Comparison of ENCODE assay signal across 25 cellular contexts in the genomic region with DNA sequence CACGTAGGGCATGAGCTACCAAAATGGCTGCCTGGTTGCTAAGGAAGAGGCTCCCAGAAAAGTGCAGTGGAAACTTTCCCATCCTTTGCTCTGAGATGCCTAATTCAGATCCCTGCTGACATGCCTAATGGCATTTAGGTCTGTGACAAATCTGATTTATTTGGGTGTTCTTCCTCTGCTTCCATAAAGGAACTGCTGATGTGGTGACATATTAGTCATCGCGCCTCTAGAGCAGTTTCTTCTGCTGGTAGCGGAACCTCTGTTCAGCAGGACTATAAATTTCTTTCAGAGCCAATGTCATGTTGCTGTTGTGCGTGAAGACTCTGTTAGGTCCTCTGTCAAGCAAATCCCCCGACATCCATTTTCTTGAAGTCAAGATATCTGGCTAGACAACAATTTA.
DNase-seq lines count a peak whose midpoint lies in the region; ATAC-seq and TF ChIP-seq lines count a peak whose summit lies in the region.
"Had no signal": no experiment of that assay in that cellular context is flagged by ENCODE, and none has a peak within 500 bp of the region (broad histone marks: within the 10 kb centered on the region; RNA-seq: fewer than 3 reads in every experiment).

No MANE protein-coding gene starts in this region.

- H3K4me3 ChIP-seq in astrocyte of the spinal cord (ENCODE audit: low read depth, low read length) (no peak overlapping the region), skeletal muscle satellite cell (ENCODE audit: low read length) (no peak overlapping the region)
- H3K4me3 ChIP-seq: esophagus squamous epithelium, Peyer's patch, thoracic aorta, vagina had no signal

- ATAC-seq in stimulated activated naive CD8-positive, alpha-beta T cell treated with anti-CD3 and anti-CD28 coated beads, Interleukin-15, Interleukin-2, amounts not matched to agents 100 U/mL and 50 U/mL, for 24 hours, result no peak

- H3K9me3 ChIP-seq in skeletal muscle satellite cell (replicated peaks; ENCODE audit: low read length), result no peaks in the 10 kb centered on the region
- H3K9me3 ChIP-seq: esophagus squamous epithelium, neutrophil, Peyer's patch, thoracic aorta, vagina had no signal

- peaks cover 3% of the 10 kb centered on the region for H3K4me1 ChIP-seq in skeletal muscle satellite cell (ENCODE audit: control insufficient read depth, insufficient read depth, low read length)
- H3K4me1 ChIP-seq: esophagus squamous epithelium, Peyer's patch, vagina had no signal

- TF ChIP-seq CTCF in astrocyte of the spinal cord (IDR thresholded peaks at IDR 0.05; ENCODE audit: low read depth, low read length), result no peak

- no peaks in the 10 kb centered on the region for H3K27me3 ChIP-seq in skeletal muscle satellite cell (ENCODE audit: control insufficient read depth, insufficient read depth, low read length)
- H3K27me3 ChIP-seq: esophagus squamous epithelium, neutrophil, Peyer's patch, vagina had no signal

- H3K9ac ChIP-seq in skeletal muscle satellite cell (ENCODE audit: low read depth, low read length), result no peak overlapping the region

- H3K4me2 ChIP-seq in skeletal muscle satellite cell (ENCODE audit: low read length), result peak overlapping the region; percentile 28

- in situ Hi-C loops in astrocyte of the spinal cord (cut with HindIII; ENCODE audit: low sequenced_read_pairs), result no loop called here

- DNase-seq in NCI-H748 (lab: John Stamatoyannopoulos, UW; ENCODE audit: unreplicated experiment) (peak; percentile 19), NCI-H748 treated with DMSO at 0.1 percent for 48 hours (lab: John Stamatoyannopoulos, UW) (no peak), astrocyte of the spinal cord (ENCODE audit: low read depth, low spot score) (peak; percentile 20), left kidney (ENCODE audit: low read depth, low spot score) (peak; percentile 17), T-helper 9 cell (no peak), NCI-H446 (lab: John Stamatoyannopoulos, UW) (no peak)
- DNase-seq in stimulated activated naive CD8-positive, alpha-beta T cell treated with anti-CD3 and anti-CD28 coated beads, Interleukin-15, Interleukin-2, amounts not matched to agents 100 U/mL and 50 U/mL, for 24 hours, result no peak
- DNase-seq: activated CD4-positive, alpha-beta T cell treated with anti-CD3 and anti-CD28 coated beads, Interleukin-2, amount 50 U/mL, for 4 hours; anterior cingulate cortex; Calu3; central memory CD4-positive, alpha-beta T cell; DMS79 treated with DMSO at 0.1 percent for 48 hours; esophagus squamous epithelium; HFFc6; NCI-H1105; NCI-H187 treated with DMSO at 0.1 percent for 48 hours; NCI-H2171 treated with DMSO at 0.1 percent for 48 hours; NCI-H524; Peyer's patch; stimulated activated naive CD4-positive, alpha-beta T cell treated with Interleukin-2 at 50 U/mL for 16 hours; T-helper 1 cell had no signal

- H3K36me3 ChIP-seq in skeletal muscle satellite cell (ENCODE audit: insufficient read depth, low read length), result no peaks in the 10 kb centered on the region
- H3K36me3 ChIP-seq: esophagus squamous epithelium, neutrophil, Peyer's patch, thoracic aorta, vagina had no signal

Comparison
In these comparisons a context has a peak if more than half of its experiments do, and no peak if none do; other contexts are left out.
1. DNase-seq: peak in NCI-H748 (single experiment), astrocyte of the spinal cord (single experiment) and left kidney (single experiment); none in NCI-H748 treated with DMSO at 0.1 percent for 48 hours (single experiment), T-helper 9 cell (single experiment), NCI-H446 (0 of 2) and stimulated activated naive CD8-positive, alpha-beta T cell treated with anti-CD3 and anti-CD28 coated beads, Interleukin-15, Interleukin-2, amounts not matched to agents 100 U/mL and 50 U/mL, for 24 hours (single experiment).